In genomic region chr3:150238995-150239612, GRCh38 we compare ENCODE assay signal across 9 cellular contexts.
DNase-seq lines count a peak whose midpoint lies in the region.
"Had no signal": no experiment of that assay in that cellular context is flagged by ENCODE, and none has a peak within 500 bp of the region (broad histone marks: within the 10 kb centered on the region; RNA-seq: fewer than 3 reads in every experiment).

No MANE protein-coding gene starts in this region.

- H3K36me3 ChIP-seq in esophagus (ENCODE audit: control insufficient read depth in 2 of 2, insufficient read depth in 2 of 2, low read length in 1 of 2) (no peaks in the 10 kb centered on the region), stomach smooth muscle (ENCODE audit: control insufficient read depth in 2 of 2, insufficient read depth in 2 of 2, low read length in 2 of 2) (no peaks in the 10 kb centered on the region)

- 52% methylated on average over 5 of the region's 5 CpGs for WGBS in esophagus, 2 donors

- H3K27me3 ChIP-seq in esophagus (ENCODE audit: control insufficient read depth in 1 of 2, insufficient read depth in 2 of 2, low read length in 2 of 2) (no peaks in the 10 kb centered on the region), stomach smooth muscle (ENCODE audit: control insufficient read depth in 1 of 2, insufficient read depth in 2 of 2, low read length in 2 of 2) (no peaks in the 10 kb centered on the region)

- no peak overlapping the region for H3K9ac ChIP-seq in stomach smooth muscle (ENCODE audit: low read length in 2 of 2)

- H3K27ac ChIP-seq in esophagus (ENCODE audit: low read depth in 2 of 2, low read length in 1 of 2) (peak overlapping the region; percentile 9 to 56), stomach smooth muscle (ENCODE audit: low read length) (peak overlapping the region; percentile 80)

- H3K4me3 ChIP-seq in esophagus (ENCODE audit: low read depth in 1 of 2, low read length in 2 of 2) (no peak overlapping the region), stomach smooth muscle (ENCODE audit: low read length in 2 of 2) (peak overlapping the region in 1 of 2 donors; percentile 1)

- H3K9me3 ChIP-seq in esophagus (ENCODE audit: control insufficient read depth in 2 of 2, insufficient read depth in 1 of 2, low read depth in 1 of 2, low read length in 1 of 2) (no peaks in the 10 kb centered on the region), stomach smooth muscle (ENCODE audit: control insufficient read depth in 2 of 2, low read length in 2 of 2) (no peaks in the 10 kb centered on the region)

- DNase-seq in NCI-H524 (lab: John Stamatoyannopoulos, UW) (peak; percentile 59 to 71), NCI-H524 treated with DMSO at 0.1 percent for 48 hours (lab: John Stamatoyannopoulos, UW) (no peak), NCI-H82 (lab: John Stamatoyannopoulos, UW) (peak; percentile 80), NAMALWA (ENCODE audit: low spot score) (no peak), dedifferentiated amniotic fluid mesenchymal stem cell (ENCODE audit: extremely low spot score) (no peak)
- no peak for DNase-seq in activated effector memory CD4-positive, alpha-beta T cell treated with Interleukin-2 at 50 U/mL for 16 hours
- DNase-seq: effector CD8-positive, alpha-beta T cell had no signal

- H3K4me1 ChIP-seq in esophagus (ENCODE audit: control insufficient read depth in 2 of 2, insufficient read depth in 2 of 2, low read length in 1 of 2) (peaks cover 0 to 10% of the 10 kb centered on the region in 2 donors), stomach smooth muscle (ENCODE audit: control insufficient read depth, insufficient read depth, low read length) (peaks cover 47% of the 10 kb centered on the region)

Comparison
In these comparisons a context has a peak if more than half of its experiments do, and no peak if none do; other contexts are left out.
1. DNase-seq: peak in NCI-H524 (2 of 2) and NCI-H82 (single experiment); none in NCI-H524 treated with DMSO at 0.1 percent for 48 hours (single experiment), NAMALWA (single experiment), dedifferentiated amniotic fluid mesenchymal stem cell (single experiment) and activated effector memory CD4-positive, alpha-beta T cell treated with Interleukin-2 at 50 U/mL for 16 hours (single experiment).